In the genomic region with DNA sequence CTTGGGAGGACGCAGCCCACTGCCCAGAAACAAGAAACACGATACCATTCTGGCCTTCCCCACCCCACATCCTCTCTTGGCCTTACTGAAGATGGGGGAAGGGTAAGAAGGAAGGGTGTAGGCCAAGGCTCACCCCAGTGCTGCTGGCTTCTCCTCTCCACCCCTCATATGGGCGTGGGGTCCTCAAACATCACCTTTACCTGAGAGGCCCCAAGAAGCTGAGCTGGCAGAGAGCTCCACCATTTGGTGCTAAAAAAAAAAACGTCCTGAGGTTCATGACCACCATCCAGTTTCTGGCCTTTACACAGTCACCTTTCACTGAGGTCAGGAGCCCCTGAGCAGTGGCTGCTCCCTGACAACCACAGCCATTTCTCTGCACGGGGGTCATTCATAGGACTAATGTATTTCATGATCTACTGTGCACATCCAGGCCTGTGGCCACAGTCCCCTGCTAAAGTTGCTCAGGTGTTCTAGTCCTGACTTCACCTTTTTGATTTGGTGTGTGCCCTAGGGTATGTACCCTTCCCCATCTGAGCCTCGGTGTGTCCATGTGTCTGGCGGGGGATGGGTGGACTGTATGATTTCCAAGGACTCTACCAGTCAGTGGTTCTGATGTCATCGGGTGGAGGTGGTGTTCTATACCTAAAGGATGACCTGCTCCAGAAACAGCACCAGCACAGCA, we compare ENCODE assay signal across 9 cellular contexts. TPM values are rescaled to one million over a fixed set of nuclear protein-coding genes. Genes with fewer than 3 reads are reported as not detected.
DNase-seq lines count a peak whose midpoint lies in the region; ATAC-seq and TF ChIP-seq lines count a peak whose summit lies in the region.
"Had no signal": no experiment of that assay in that cellular context is flagged by ENCODE, and none has a peak within 500 bp of the region (broad histone marks: within the 10 kb centered on the region; RNA-seq: fewer than 3 reads in every experiment).

No MANE protein-coding gene starts in this region.

- CTCF ChIA-PET in SK-N-SH (lab: Yijun Ruan, JAX), result interaction anchor here (0.6 to 2.8 kb wide), 3 partner anchors 13 to 247 kb away, joined by 3 to 10 read pairs (median 4); a partner anchor contains a TSS

- no peaks in the 10 kb centered on the region for H3K9me3 ChIP-seq in SK-N-SH
- no peaks in the 10 kb centered on the region for H3K9me3 ChIP-seq in prostate gland
- H3K9me3 ChIP-seq: thyroid gland had no signal

- H4K20me1 ChIP-seq in SK-N-SH (ENCODE audit: insufficient read depth), result peaks cover 23% of the 10 kb centered on the region; the same call in 1 of the 2 replicates

- TF ChIP-seq CTCF in SK-N-SH (IDR thresholded peaks at IDR 0.05) (no peak), prostate gland (IDR thresholded peaks at IDR 0.05) (no peak)

- peaks cover 17% of the 10 kb centered on the region for H3F3A ChIP-seq in SK-N-SH (replicated peaks; ENCODE audit: insufficient read depth)

- peaks cover 33% of the 10 kb centered on the region for H3K4me1 Mint-ChIP-seq in activated naive CD8-positive, alpha-beta T cell treated with anti-CD3 and anti-CD28 coated beads, Interleukin-2, amount 50 U/mL, for 24 hours
- H3K4me1 Mint-ChIP-seq in natural killer cell treated with Interleukin-12 subunit alpha and Interleukin-12 subunit beta and Interleukin-15 and Interleukin-18, amount 100 ng/mL, for 72 hours (ENCODE audit: low read depth in 2 of 2), result peaks cover 34 to 39% of the 10 kb centered on the region in 2 donors

- H3K9me3 Mint-ChIP-seq in activated naive CD8-positive, alpha-beta T cell treated with anti-CD3 and anti-CD28 coated beads, Interleukin-2, amount 50 U/mL, for 24 hours, result no peaks in the 10 kb centered on the region
- H3K9me3 Mint-ChIP-seq in natural killer cell treated with Interleukin-12 subunit alpha and Interleukin-12 subunit beta and Interleukin-15 and Interleukin-18, amount 100 ng/mL, for 72 hours, result no peaks in the 10 kb centered on the region

- H3K4me3 ChIP-seq in SK-N-SH (ENCODE audit: low read depth in 2 of 2, low read length in 1 of 2), result no peak overlapping the region
- no peak overlapping the region for H3K4me3 ChIP-seq in prostate gland
- H3K4me3 ChIP-seq: thyroid gland had no signal

- H3K4me3 Mint-ChIP-seq in activated naive CD8-positive, alpha-beta T cell treated with anti-CD3 and anti-CD28 coated beads, Interleukin-2, amount 50 U/mL, for 24 hours, result no peak overlapping the region
- no peak overlapping the region for H3K4me3 Mint-ChIP-seq in natural killer cell treated with Interleukin-12 subunit alpha and Interleukin-12 subunit beta and Interleukin-15 and Interleukin-18, amount 100 ng/mL, for 72 hours

- H3K4me1 ChIP-seq in SK-N-SH (ENCODE audit: control insufficient read depth in 1 of 2, insufficient read depth in 2 of 2, low read depth in 1 of 2, low read length in 1 of 2), result no peaks in the 10 kb centered on the region
- no peaks in the 10 kb centered on the region for H3K4me1 ChIP-seq in prostate gland (replicated peaks)
- H3K4me1 ChIP-seq: thyroid gland had no signal

- peaks cover 10 to 22% of the 10 kb centered on the region in 2 experiments for H3K36me3 ChIP-seq in SK-N-SH (replicated peaks in 1 of 2; ENCODE audit: control insufficient read depth in 1 of 2, insufficient read depth in 2 of 2, low read length in 1 of 2)
- H3K36me3 ChIP-seq in prostate gland, result peaks cover 0 to 6% of the 10 kb centered on the region in 2 donors

- no peak for TF ChIP-seq RAD21 in SK-N-SH (IDR thresholded peaks at IDR 0.05; ENCODE audit: low read length)

- H3K27ac ChIP-seq in SK-N-SH (ENCODE audit: low read depth in 2 of 2, low read length in 1 of 2), result no peak overlapping the region
- no peak overlapping the region for H3K27ac ChIP-seq in prostate gland
- H3K27ac ChIP-seq: thyroid gland had no signal

- no peak for TF ChIP-seq POLR2A in prostate gland (IDR thresholded peaks at IDR 0.05)

- peaks cover 21% of the 10 kb centered on the region for H3K79me2 ChIP-seq in SK-N-SH (ENCODE audit: insufficient read depth)

- H3K9me2 ChIP-seq in SK-N-SH, result no peaks in the 10 kb centered on the region

- H3K36me3 Mint-ChIP-seq in activated naive CD8-positive, alpha-beta T cell treated with anti-CD3 and anti-CD28 coated beads, Interleukin-2, amount 50 U/mL, for 24 hours (ENCODE audit: low read depth), result peaks cover 52% of the 10 kb centered on the region
- H3K36me3 Mint-ChIP-seq in natural killer cell treated with Interleukin-12 subunit alpha and Interleukin-12 subunit beta and Interleukin-15 and Interleukin-18, amount 100 ng/mL, for 72 hours, result peaks cover 4% of the 10 kb centered on the region

- H3K9ac ChIP-seq in SK-N-SH, result no peak overlapping the region

- intact Hi-C loops in prostate gland (cut with DNase I), result no loop called here

- no peaks in the 10 kb centered on the region for H3K27me3 Mint-ChIP-seq in activated naive CD8-positive, alpha-beta T cell treated with anti-CD3 and anti-CD28 coated beads, Interleukin-2, amount 50 U/mL, for 24 hours
- no peaks in the 10 kb centered on the region for H3K27me3 Mint-ChIP-seq in natural killer cell treated with Interleukin-12 subunit alpha and Interleukin-12 subunit beta and Interleukin-15 and Interleukin-18, amount 100 ng/mL, for 72 hours

- POLR2A ChIA-PET in SK-N-SH (lab: Yijun Ruan, JAX), result no interaction called here

- TF ChIP-seq EP300 in SK-N-SH (IDR thresholded peaks at IDR 0.05; ENCODE audit: borderline replicate concordance in 1 of 2, low read depth in 1 of 2, low read length in 1 of 2), result no peak

- 86% methylated on average over 8 of the region's 8 CpGs for WGBS in SK-N-SH (ENCODE audit: low lambda C conversion rate)
- WGBS in prostate gland, result 69% methylated on average over 8 of the region's 8 CpGs

- DNase-seq in SK-N-SH, result no peak
- no peak for DNase-seq in activated naive CD8-positive, alpha-beta T cell treated with anti-CD3 and anti-CD28 coated beads, Interleukin-2, amount 50 U/mL, for 24 hours
- DNase-seq in natural killer cell treated with Interleukin-12 subunit alpha and Interleukin-12 subunit beta and Interleukin-15 and Interleukin-18, amount 100 ng/mL, for 72 hours (ENCODE audit: low spot score), result no peak
- no peak for DNase-seq in prostate gland (ENCODE audit: low spot score)
- DNase-seq in NCI-H526 (lab: John Stamatoyannopoulos, UW), result no peak

- no peak for ATAC-seq in SK-N-SH treated with all-trans-retinoic acid at 6 μM for 48 hours
- ATAC-seq in HG02870 (IDR thresholded peaks at IDR 0.05; ENCODE audit: unreplicated experiment), result peak; percentile 22
- ATAC-seq in activated naive CD8-positive, alpha-beta T cell treated with anti-CD3 and anti-CD28 coated beads, Interleukin-2, amount 50 U/mL, for 24 hours, result peak; percentile 15
- no peak for ATAC-seq in natural killer cell treated with Interleukin-12 subunit alpha and Interleukin-12 subunit beta and Interleukin-15 and Interleukin-18, amount 100 ng/mL, for 72 hours
- ATAC-seq in GM21529 (IDR thresholded peaks at IDR 0.05; ENCODE audit: unreplicated experiment), result no peak

- no peak overlapping the region for H3K4me2 ChIP-seq in SK-N-SH

- H3K27me3 ChIP-seq in SK-N-SH (ENCODE audit: insufficient read depth) (no peaks in the 10 kb centered on the region), prostate gland (replicated peaks; ENCODE audit: insufficient read depth) (no peaks in the 10 kb centered on the region)
- H3K27me3 ChIP-seq: thyroid gland had no signal

- no peak overlapping the region for H2AFZ ChIP-seq in SK-N-SH (ENCODE audit: low read depth)

- H3K27ac Mint-ChIP-seq in activated naive CD8-positive, alpha-beta T cell treated with anti-CD3 and anti-CD28 coated beads, Interleukin-2, amount 50 U/mL, for 24 hours, result peak overlapping the region; percentile 40
- peak overlapping the region; percentile 63 to 78 for H3K27ac Mint-ChIP-seq in natural killer cell treated with Interleukin-12 subunit alpha and Interleukin-12 subunit beta and Interleukin-15 and Interleukin-18, amount 100 ng/mL, for 72 hours

TF ChIP-seq in SK-N-SH, 30 proteins besides CTCF, POLR2A, EP300 and RAD21:
- peak; percentile 59; the same call in 1 of the 2 replicates for TF ChIP-seq POLR2AphosphoS5 (IDR thresholded peaks at IDR 0.05; ENCODE audit: low read depth, low read length)
- no peak for TF ChIP-seq ELF1 (IDR thresholded peaks at IDR 0.05)

TF ChIP-seq in SK-N-SH treated with all-trans-retinoic acid at 6 μM for 48 hours, 23 proteins besides CTCF, POLR2A, EP300 and RAD21 (continues in another document):
- TF ChIP-seq ESRRG (CRISPR knock-in tag; IDR thresholded peaks at IDR 0.05), result no peak

RNA-seq across cellular contexts. Expression of a gene that starts 15.1 kb away (rescaled TPM):
- 61.0 and 73.7 TPM in 2 replicates for polyA plus RNA-seq in SK-N-SH (2012; rRNA removed)
- 38.0 and 64.2 TPM in 2 replicates for polyA plus RNA-seq in SK-N-SH (2012; cell fraction: cytosol; rRNA removed)
- 27.9 and 34.4 TPM in 2 replicates for polyA plus RNA-seq in SK-N-SH (2012; cell fraction: nucleus; rRNA removed)
- total RNA-seq in natural killer cell treated with Interleukin-12 subunit alpha and Interleukin-12 subunit beta and Interleukin-15 and Interleukin-18, amount 100 ng/mL, for 72 hours, result 100 to 1,000 TPM; 154 to 164 TPM
- total RNA-seq in prostate gland, result 10 to 100 TPM; 41.1 to 56.4 TPM

RNA-seq across cellular contexts. Expression of a gene that starts 17.3 kb away (rescaled TPM):
- polyA plus RNA-seq in SK-N-SH (2012; rRNA removed), result 41.3 and 44.1 TPM in 2 replicates
- 23.0 and 29.7 TPM in 2 replicates for polyA plus RNA-seq in SK-N-SH (2012; cell fraction: cytosol; rRNA removed)
- 112 and 127 TPM in 2 replicates for polyA plus RNA-seq in SK-N-SH (2012; cell fraction: nucleus; rRNA removed)
- total RNA-seq in natural killer cell treated with Interleukin-12 subunit alpha and Interleukin-12 subunit beta and Interleukin-15 and Interleukin-18, amount 100 ng/mL, for 72 hours, result 10 to 100 TPM; 15.5 to 30.0 TPM
- 10 to 100 TPM; 26.6 to 33.5 TPM for total RNA-seq in prostate gland

RNA-seq across cellular contexts. Expression of a gene that starts 28.3 kb away (rescaled TPM):
- polyA plus RNA-seq in SK-N-SH (2012; rRNA removed), result 56.4 and 75.6 TPM in 2 replicates
- 37.1 and 49.1 TPM in 2 replicates for polyA plus RNA-seq in SK-N-SH (2012; cell fraction: cytosol; rRNA removed)
- polyA plus RNA-seq in SK-N-SH (2012; cell fraction: nucleus; rRNA removed), result 137 and 139 TPM in 2 replicates
- 100 to 1,000 TPM; 116 to 176 TPM for total RNA-seq in natural killer cell treated with Interleukin-12 subunit alpha and Interleukin-12 subunit beta and Interleukin-15 and Interleukin-18, amount 100 ng/mL, for 72 hours
- total RNA-seq in prostate gland, result 100 to 1,000 TPM; 127 to 136 TPM

RNA-seq across cellular contexts. Expression of a gene that starts 29.9 kb away (rescaled TPM):
- polyA plus RNA-seq in SK-N-SH (2012; rRNA removed), result 21.8 and 29.5 TPM in 2 replicates
- 21.3 and 29.7 TPM in 2 replicates for polyA plus RNA-seq in SK-N-SH (2012; cell fraction: cytosol; rRNA removed)
- polyA plus RNA-seq in SK-N-SH (2012; cell fraction: nucleus; rRNA removed), result 32.6 and 41.8 TPM in 2 replicates
- total RNA-seq in natural killer cell treated with Interleukin-12 subunit alpha and Interleukin-12 subunit beta and Interleukin-15 and Interleukin-18, amount 100 ng/mL, for 72 hours, result 10 to 100 TPM; 83.9 to 85.9 TPM
- total RNA-seq in prostate gland, result 10 to 100 TPM; 34.1 to 65.0 TPM

Comparison
In these comparisons a context has a peak if more than half of its experiments do, and no peak if none do; other contexts are left out.
1. ATAC-seq: peak in HG02870 (single experiment) and activated naive CD8-positive, alpha-beta T cell treated with anti-CD3 and anti-CD28 coated beads, Interleukin-2, amount 50 U/mL, for 24 hours (single experiment); none in SK-N-SH treated with all-trans-retinoic acid at 6 μM for 48 hours (single experiment), natural killer cell treated with Interleukin-12 subunit alpha and Interleukin-12 subunit beta and Interleukin-15 and Interleukin-18, amount 100 ng/mL, for 72 hours (0 of 2) and GM21529 (single experiment).